Comparison of ENCODE assay signal across 8 cellular contexts in genomic region chr1:10795305-10796021, GRCh38. TPM values are rescaled to one million over a fixed set of nuclear protein-coding genes. Genes with fewer than 3 reads are reported as not detected.
DNase-seq lines count a peak whose midpoint lies in the region; ATAC-seq and TF ChIP-seq lines count a peak whose summit lies in the region.

No MANE protein-coding gene starts in this region.

- POLR2A ChIA-PET in PC-3 (lab: Charles Lee; ENCODE audit: unreplicated experiment), result no interaction called here

- H3K4me1 Mint-ChIP-seq in Calu3 (ENCODE audit: low read depth, unreplicated experiment), result peaks cover 7% of the 10 kb centered on the region

- no peaks in the 10 kb centered on the region for H4K20me1 ChIP-seq in PC-3 (ENCODE audit: low read length)

- ATAC-seq in PC-3 (peak; percentile 18), HG03460 (IDR thresholded peaks at IDR 0.05; ENCODE audit: unreplicated experiment) (no peak), HG03045 (IDR thresholded peaks at IDR 0.05; ENCODE audit: unreplicated experiment) (no peak)

- peak overlapping the region; percentile 48; the same call in 1 of the 2 replicates for H2AFZ ChIP-seq in PC-3 (ENCODE audit: low read length)
- no peak overlapping the region for H2AFZ ChIP-seq in neuron (ENCODE audit: low read depth, low read length)

- H3K9me3 ChIP-seq in PC-3 (ENCODE audit: low read length), result no peaks in the 10 kb centered on the region
- no peaks in the 10 kb centered on the region for H3K9me3 ChIP-seq in neuron (ENCODE audit: low read length)

- 0 out of 2 replicates have a peak overlapping the region, but pooled peaks have one; percentile 20 for H3K9ac ChIP-seq in PC-3 (ENCODE audit: low read length)

- H3K4me2 ChIP-seq in PC-3 (ENCODE audit: low read length), result peak overlapping the region; percentile 82

- TF ChIP-seq CTCF in Calu3 (IDR thresholded peaks at IDR 0.05; ENCODE audit: unreplicated experiment) (no peak), PC-3 (conservative IDR thresholded peaks at IDR 0.05; ENCODE audit: low read depth, low read length) (no peak), epithelial cell of proximal tubule (conservative IDR thresholded peaks at IDR 0.05; ENCODE audit: low read depth, low read length) (no peak)

- peak overlapping the region; percentile 81 for H3K4me3 Mint-ChIP-seq in Calu3 (ENCODE audit: low read depth, unreplicated experiment)

- 0 out of 2 replicates have a peak, but pooled peaks cover 13% of the 10 kb centered on the region for H3K79me2 ChIP-seq in PC-3 (ENCODE audit: low read length)

- BruUV-seq in Calu3 (replicated peaks; lab: Mats Ljungman, UMichigan) (no TSS peak), PC-3 (replicated peaks; lab: Mats Ljungman, UMichigan) (no TSS peak)

- peaks cover 21% of the 10 kb centered on the region for H3K27me3 Mint-ChIP-seq in Calu3 (ENCODE audit: unreplicated experiment)

- no peaks in the 10 kb centered on the region for H3F3A ChIP-seq in PC-3 (ENCODE audit: low read length, unreplicated experiment)

- H3K27ac Mint-ChIP-seq in Calu3 (ENCODE audit: unreplicated experiment), result no peak overlapping the region

- DNase-seq in Calu3, result no peak
- peak; percentile 11 for DNase-seq in PC-3
- no peak for DNase-seq in epithelial cell of proximal tubule (ENCODE audit: low read depth)
- no peak for DNase-seq in HuH-7 (ENCODE audit: low spot score)
- no peak for DNase-seq in islet precursor cell

- H3K27ac ChIP-seq in PC-3 (ENCODE audit: low read length), result no peak overlapping the region

- CTCF ChIA-PET in Calu3 (lab: Charles Lee), result no interaction called here
- CTCF ChIA-PET in PC-3 (lab: Charles Lee), result no interaction called here

- H3K9me3 Mint-ChIP-seq in Calu3 (ENCODE audit: low read depth, unreplicated experiment), result no peaks in the 10 kb centered on the region

- H3K4me1 ChIP-seq in PC-3 (ENCODE audit: insufficient read depth, low read length) (peaks cover 14% of the 10 kb centered on the region), neuron (ENCODE audit: insufficient read depth, low read length) (peaks cover 44% of the 10 kb centered on the region)

- no peaks in the 10 kb centered on the region for H3K9me2 ChIP-seq in PC-3 (replicated peaks; ENCODE audit: low read length)

- H3K36me3 ChIP-seq in PC-3 (ENCODE audit: low read depth, low read length), result no peaks in the 10 kb centered on the region
- no peaks in the 10 kb centered on the region for H3K36me3 ChIP-seq in neuron (ENCODE audit: insufficient read depth, low read length)

- intact Hi-C loops in Calu3 (cut with micrococcal nuclease; ENCODE audit: unreplicated experiment), result loop anchor here (10.0 kb wide), 1 partner anchor 281 kb away; no protein-coding TSS in a partner anchor
- intact Hi-C loops in PC-3 (cut with micrococcal nuclease), result loop anchor here (1.0 to 2.0 kb wide), 3 partner anchors 71 to 116 kb away; no protein-coding TSS in a partner anchor

- H3K36me3 Mint-ChIP-seq in Calu3 (ENCODE audit: insufficient read depth, unreplicated experiment), result peaks cover 40% of the 10 kb centered on the region

- H3K4me3 ChIP-seq in PC-3 (ENCODE audit: low read length), result peak overlapping the region; percentile 89
- peak overlapping the region; percentile 62 for H3K4me3 ChIP-seq in epithelial cell of proximal tubule (ENCODE audit: low read depth, low read length)
- H3K4me3 ChIP-seq in neuron (ENCODE audit: low read length), result peak overlapping the region; percentile 48

- H3K27me3 ChIP-seq in PC-3 (ENCODE audit: low read length), result no peaks in the 10 kb centered on the region
- peaks cover 67% of the 10 kb centered on the region for H3K27me3 ChIP-seq in neuron (ENCODE audit: insufficient read depth, low read length)

RNA-seq across cellular contexts. Expression of gene CASZ1, which starts 1.0 kb away (rescaled TPM):
- total RNA-seq in Calu3 (2022) (12.6 and 16.5 TPM in 2 replicates), PC-3 (2014; rRNA removed) (12.8 and 21.4 TPM in 2 replicates), epithelial cell of proximal tubule (11.8 and 17.9 TPM in 2 replicates)
